In genomic region chr19:31002852-31003251, GRCh38 we compare ENCODE assay signal across 10 cellular contexts.
"Had no signal": no experiment of that assay in that cellular context is flagged by ENCODE, and none has a peak within 500 bp of the region (broad histone marks: within the 10 kb centered on the region; RNA-seq: fewer than 3 reads in every experiment).

No MANE protein-coding gene starts in this region.

- H3K4me1 Mint-ChIP-seq: activated naive CD8-positive, alpha-beta T cell treated with anti-CD3 and anti-CD28 coated beads, Interleukin-2, amount 10 ng/mL, durations not matched to agents 7 days and 5 days; naive B cell; stimulated activated memory B cell treated with anti-CD40 and anti-IgM and Interleukin-4, amounts not matched to agents 10 μg/mL and 1 μg/mL and 100 μg/mL, for 72 hours had no signal

- H3K27me3 ChIP-seq: ascending aorta, neutrophil, tibial nerve had no signal

- DNase-seq: activated CD8-positive, alpha-beta memory T cell treated with anti-CD3 and anti-CD28 coated beads, Interleukin-2, amount 50 U/mL, for 48 hours; activated CD8-positive, alpha-beta T cell treated with anti-CD3 and anti-CD28 coated beads for 36 hours; activated naive CD8-positive, alpha-beta T cell treated with anti-CD3 and anti-CD28 coated beads, Interleukin-2, amount 10 ng/mL, durations not matched to agents 7 days and 5 days; heart right ventricle; lower lobe of right lung; naive B cell had no signal

- ATAC-seq: activated CD8-positive, alpha-beta T cell treated with anti-CD3 and anti-CD28 coated beads for 36 hours; heart right ventricle; stimulated activated memory B cell treated with anti-CD40 and anti-IgM and Interleukin-4, amounts not matched to agents 10 μg/mL and 1 μg/mL and 100 μg/mL, for 72 hours had no signal

- H3K27ac Mint-ChIP-seq: activated CD8-positive, alpha-beta T cell treated with anti-CD3 and anti-CD28 coated beads for 36 hours; activated naive CD8-positive, alpha-beta T cell treated with anti-CD3 and anti-CD28 coated beads, Interleukin-2, amount 10 ng/mL, durations not matched to agents 7 days and 5 days; naive B cell; stimulated activated memory B cell treated with anti-CD40 and anti-IgM and Interleukin-4, amounts not matched to agents 10 μg/mL and 1 μg/mL and 100 μg/mL, for 72 hours had no signal

- H3K36me3 Mint-ChIP-seq: activated naive CD8-positive, alpha-beta T cell treated with anti-CD3 and anti-CD28 coated beads, Interleukin-2, amount 10 ng/mL, durations not matched to agents 7 days and 5 days; naive B cell; stimulated activated memory B cell treated with anti-CD40 and anti-IgM and Interleukin-4, amounts not matched to agents 10 μg/mL and 1 μg/mL and 100 μg/mL, for 72 hours had no signal

- H3K27me3 Mint-ChIP-seq: activated naive CD8-positive, alpha-beta T cell treated with anti-CD3 and anti-CD28 coated beads, Interleukin-2, amount 10 ng/mL, durations not matched to agents 7 days and 5 days; naive B cell; stimulated activated memory B cell treated with anti-CD40 and anti-IgM and Interleukin-4, amounts not matched to agents 10 μg/mL and 1 μg/mL and 100 μg/mL, for 72 hours had no signal

- H3K36me3 ChIP-seq: ascending aorta, heart right ventricle, lower lobe of right lung, neutrophil, tibial nerve had no signal

- H3K4me1 ChIP-seq: ascending aorta, heart right ventricle, lower lobe of right lung, tibial nerve had no signal

- H3K4me3 ChIP-seq: ascending aorta, heart right ventricle, lower lobe of right lung, tibial nerve had no signal

- H3K4me3 Mint-ChIP-seq: activated CD8-positive, alpha-beta T cell treated with anti-CD3 and anti-CD28 coated beads for 36 hours; activated naive CD8-positive, alpha-beta T cell treated with anti-CD3 and anti-CD28 coated beads, Interleukin-2, amount 10 ng/mL, durations not matched to agents 7 days and 5 days; naive B cell; stimulated activated memory B cell treated with anti-CD40 and anti-IgM and Interleukin-4, amounts not matched to agents 10 μg/mL and 1 μg/mL and 100 μg/mL, for 72 hours had no signal

- H3K9me3 ChIP-seq: ascending aorta, lower lobe of right lung, neutrophil, tibial nerve had no signal

- H3K27ac ChIP-seq: ascending aorta, heart right ventricle, lower lobe of right lung, neutrophil, tibial nerve had no signal
